Comparison of ENCODE assay signal across 11 cellular contexts in genomic region chr15:62886431-62887071, GRCh38.
DNase-seq lines count a peak whose midpoint lies in the region; ATAC-seq and TF ChIP-seq lines count a peak whose summit lies in the region.
"Had no signal": no experiment of that assay in that cellular context is flagged by ENCODE, and none has a peak within 500 bp of the region (broad histone marks: within the 10 kb centered on the region; RNA-seq: fewer than 3 reads in every experiment).

No MANE protein-coding gene starts in this region.

- no peaks in the 10 kb centered on the region for H3K4me1 Mint-ChIP-seq in activated T-helper 2 cell treated with anti-CD3 and anti-CD28 coated beads, Interferon-gamma antibody, Interleukin-2, Interleukin-4, amounts not matched to agents 10 μg/mL and 5 μg/mL and 100 μg/mL, durations not matched to agents 14 hours and 24 hours and 36 hours (ENCODE audit: low read depth)

- H3K4me3 Mint-ChIP-seq in activated T-helper 2 cell treated with anti-CD3 and anti-CD28 coated beads, Interferon-gamma antibody, Interleukin-2, Interleukin-4, amounts not matched to agents 10 μg/mL and 5 μg/mL and 100 μg/mL, durations not matched to agents 14 hours and 24 hours and 36 hours (ENCODE audit: low read depth) = no peak overlapping the region
- H3K4me3 Mint-ChIP-seq: activated naive CD8-positive, alpha-beta T cell had no signal

- ATAC-seq in HG02623 (IDR thresholded peaks at IDR 0.05; ENCODE audit: unreplicated experiment) = no peak

- no peak overlapping the region for H3K27ac Mint-ChIP-seq in activated T-helper 2 cell treated with anti-CD3 and anti-CD28 coated beads, Interferon-gamma antibody, Interleukin-2, Interleukin-4, amounts not matched to agents 10 μg/mL and 5 μg/mL and 100 μg/mL, durations not matched to agents 14 hours and 24 hours and 36 hours
- H3K27ac Mint-ChIP-seq: activated naive CD8-positive, alpha-beta T cell had no signal

- peak overlapping the region; percentile 38 to 47 for H3K27ac ChIP-seq in prostate gland

- H3K9me3 ChIP-seq in prostate gland = no peaks in the 10 kb centered on the region

- H3K27me3 ChIP-seq in prostate gland (replicated peaks; ENCODE audit: insufficient read depth) = no peaks in the 10 kb centered on the region

- no peaks in the 10 kb centered on the region for H3K9me3 Mint-ChIP-seq in activated T-helper 2 cell treated with anti-CD3 and anti-CD28 coated beads, Interferon-gamma antibody, Interleukin-2, Interleukin-4, amounts not matched to agents 10 μg/mL and 5 μg/mL and 100 μg/mL, durations not matched to agents 14 hours and 24 hours and 36 hours

- H3K36me3 ChIP-seq in prostate gland = no peaks in the 10 kb centered on the region

- peaks cover 18% of the 10 kb centered on the region for H3K27me3 Mint-ChIP-seq in activated T-helper 2 cell treated with anti-CD3 and anti-CD28 coated beads, Interferon-gamma antibody, Interleukin-2, Interleukin-4, amounts not matched to agents 10 μg/mL and 5 μg/mL and 100 μg/mL, durations not matched to agents 14 hours and 24 hours and 36 hours (ENCODE audit: low read depth)

- no peak overlapping the region for H3K4me3 ChIP-seq in prostate gland

- WGBS in prostate gland = 44% methylated on average over 13 of the region's 13 CpGs

- no peak for TF ChIP-seq CTCF in prostate gland (IDR thresholded peaks at IDR 0.05)

- intact Hi-C loops in prostate gland (cut with DNase I) = loop anchor here (1.0 kb wide), 1 partner anchor 10 kb away; no protein-coding TSS in a partner anchor
- intact Hi-C loops in activated T-helper 2 cell treated with anti-CD3 and anti-CD28 coated beads, Interferon-gamma antibody, Interleukin-2, Interleukin-4, amounts not matched to agents 10 μg/mL and 5 μg/mL and 100 μg/mL, durations not matched to agents 14 hours and 24 hours and 36 hours (cut with micrococcal nuclease) = no loop called here

- no peaks in the 10 kb centered on the region for H3K36me3 Mint-ChIP-seq in activated T-helper 2 cell treated with anti-CD3 and anti-CD28 coated beads, Interferon-gamma antibody, Interleukin-2, Interleukin-4, amounts not matched to agents 10 μg/mL and 5 μg/mL and 100 μg/mL, durations not matched to agents 14 hours and 24 hours and 36 hours (ENCODE audit: low read depth)
- H3K36me3 Mint-ChIP-seq: activated naive CD8-positive, alpha-beta T cell had no signal

- TF ChIP-seq POLR2A in prostate gland (IDR thresholded peaks at IDR 0.05) = no peak

- no peaks in the 10 kb centered on the region for H3K4me1 ChIP-seq in prostate gland (replicated peaks)

- DNase-seq in EL = peak; percentile 21
- peak; percentile 22 for DNase-seq in SK-N-DZ (ENCODE audit: low spot score)
- DNase-seq in globus pallidus (ENCODE audit: low spot score) = peak; percentile 31
- no peak for DNase-seq in prostate gland (ENCODE audit: low spot score)
- no peak for DNase-seq in activated CD4-positive, alpha-beta T cell treated with anti-CD3 and anti-CD28 coated beads for 4 hours
- no peak for DNase-seq in stimulated activated naive CD4-positive, alpha-beta T cell treated with Interleukin-2 at 50 U/mL for 16 hours (lab: John Stamatoyannopoulos, UW)
- no peak for DNase-seq in activated T-helper 2 cell treated with anti-CD3 and anti-CD28 coated beads, Interferon-gamma antibody, Interleukin-2, Interleukin-4, amounts not matched to agents 10 μg/mL and 5 μg/mL and 100 μg/mL, durations not matched to agents 14 hours and 24 hours and 36 hours (ENCODE audit: low spot score)
- DNase-seq: NCI-H2081 treated with DMSO at 0.1 percent for 48 hours, T-helper 9 cell had no signal

Comparison
In these comparisons a context has a peak if more than half of its experiments do, and no peak if none do; other contexts are left out.
1. DNase-seq: peak in EL (single experiment), SK-N-DZ (single experiment) and globus pallidus (single experiment); none in prostate gland (single experiment), activated CD4-positive, alpha-beta T cell treated with anti-CD3 and anti-CD28 coated beads for 4 hours (0 of 2), stimulated activated naive CD4-positive, alpha-beta T cell treated with Interleukin-2 at 50 U/mL for 16 hours (single experiment) and activated T-helper 2 cell treated with anti-CD3 and anti-CD28 coated beads, Interferon-gamma antibody, Interleukin-2, Interleukin-4, amounts not matched to agents 10 μg/mL and 5 μg/mL and 100 μg/mL, durations not matched to agents 14 hours and 24 hours and 36 hours (single experiment).